22 cellular contexts compared by ENCODE assay signal in the genomic region with DNA sequence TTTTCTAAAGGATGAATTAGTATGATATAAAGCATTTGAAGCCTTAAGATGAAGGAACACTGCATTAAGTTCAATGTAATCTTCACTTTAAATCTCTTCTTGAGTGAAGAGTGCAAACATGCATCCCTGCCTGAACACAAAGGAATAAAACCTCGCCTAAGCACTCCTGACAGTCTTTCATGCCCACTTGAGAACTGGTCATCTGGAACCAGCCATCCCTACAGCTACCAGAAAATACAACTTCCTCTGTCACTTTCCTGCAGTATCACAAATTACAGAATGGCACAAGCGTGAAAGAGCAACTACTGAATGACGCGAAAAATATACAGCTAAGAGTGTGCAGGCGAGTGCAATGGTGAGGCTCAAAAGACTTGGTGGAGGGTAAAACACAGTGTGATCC.
DNase-seq lines count a peak whose midpoint lies in the region; ATAC-seq and TF ChIP-seq lines count a peak whose summit lies in the region.
"Had no signal": no experiment of that assay in that cellular context is flagged by ENCODE, and none has a peak within 500 bp of the region (broad histone marks: within the 10 kb centered on the region; RNA-seq: fewer than 3 reads in every experiment).

No MANE protein-coding gene starts in this region.

- 36% methylated on average over 5 of the region's 5 CpGs for WGBS in thyroid gland, 2 donors
- 84 to 86% (median 85%) methylated on average over 5 of the region's 5 CpGs for WGBS in psoas muscle, 3 donors

- H3K36me3 ChIP-seq in thyroid gland (no peaks in the 10 kb centered on the region), psoas muscle (ENCODE audit: insufficient read depth in 1 of 2, low read depth in 1 of 2) (no peaks in the 10 kb centered on the region)
- H3K36me3 ChIP-seq: thoracic aorta, vagina had no signal

- H3K9me3 ChIP-seq in thyroid gland (no peaks in the 10 kb centered on the region), psoas muscle (no peaks in the 10 kb centered on the region)
- H3K9me3 ChIP-seq: thoracic aorta, vagina had no signal

- TF ChIP-seq CTCF in thyroid gland (IDR thresholded peaks at IDR 0.05) (no peak), psoas muscle (IDR thresholded peaks at IDR 0.05) (no peak)

- intact Hi-C loops in thyroid gland (cut with DNase I) (no loop called here), psoas muscle (cut with DNase I) (no loop called here)

- H3K4me3 ChIP-seq in thyroid gland (replicated peaks in 1 of 3) (no peak overlapping the region), psoas muscle (no peak overlapping the region)
- H3K4me3 ChIP-seq: SK-N-MC, thoracic aorta, vagina had no signal

- H3K4me1 ChIP-seq in thyroid gland (peaks cover 0 to 10% of the 10 kb centered on the region in 2 donors), psoas muscle (no peaks in the 10 kb centered on the region)
- H3K4me1 ChIP-seq: vagina had no signal

- TF ChIP-seq POLR2A in thyroid gland (IDR thresholded peaks at IDR 0.05): no peak

- DNase-seq in NCI-H748 (lab: John Stamatoyannopoulos, UW; ENCODE audit: unreplicated experiment): peak; percentile 38
- DNase-seq in NCI-H748 treated with DMSO at 0.1 percent for 48 hours (lab: John Stamatoyannopoulos, UW): no peak
- DNase-seq in NCI-H128 (lab: John Stamatoyannopoulos, UW; ENCODE audit: unreplicated experiment): peak; percentile 46
- DNase-seq in NCI-H345 (lab: John Stamatoyannopoulos, UW): peak; percentile 86
- peak; percentile 39 to 59 for DNase-seq in thyroid gland
- no peak for DNase-seq in Kasumi-1 (lab: John Stamatoyannopoulos, UW)
- no peak for DNase-seq in iPS-NIHi7 (ENCODE audit: extremely low spot score)
- DNase-seq in psoas muscle: no peak
- DNase-seq: activated CD4-positive, alpha-beta T cell treated with anti-CD3 and anti-CD28 coated beads for 1 hour; activated CD8-positive, alpha-beta T cell treated with anti-CD3 and anti-CD28 coated beads, Interleukin-2, amount 10 ng/mL, durations not matched to agents 7 days and 5 days; amygdala; CD4-positive, alpha-beta memory T cell; DMS 273 treated with DMSO at 0.1 percent for 48 hours; GDM1; left ventricle myocardium superior; naive B cell; NCI-H526; nucleus accumbens; T-helper 17 cell had no signal

- no peak for ATAC-seq in psoas muscle
- ATAC-seq: activated CD8-positive, alpha-beta T cell treated with anti-CD3 and anti-CD28 coated beads, Interleukin-2, amount 10 ng/mL, durations not matched to agents 7 days and 5 days; left ventricle myocardium superior; T-helper 17 cell had no signal

- H3K27me3 ChIP-seq in thyroid gland (no peaks in the 10 kb centered on the region), psoas muscle (ENCODE audit: insufficient read depth in 3 of 3, low read length in 2 of 3) (no peaks in the 10 kb centered on the region)
- H3K27me3 ChIP-seq: vagina had no signal

- H3K27ac ChIP-seq in thyroid gland: no peak overlapping the region
- H3K27ac ChIP-seq in psoas muscle: no peak overlapping the region
- H3K27ac ChIP-seq: SK-N-MC, thoracic aorta, vagina had no signal

Comparison
In these comparisons a context has a peak if more than half of its experiments do, and no peak if none do; other contexts are left out.
1. DNase-seq: peak in NCI-H748 (single experiment), NCI-H128 (single experiment), NCI-H345 (single experiment) and thyroid gland (2 of 2); none in NCI-H748 treated with DMSO at 0.1 percent for 48 hours (single experiment), Kasumi-1 (0 of 2), iPS-NIHi7 (single experiment) and psoas muscle (0 of 2).